ENCODE assay signal across 1 cellular context in the genomic region with DNA sequence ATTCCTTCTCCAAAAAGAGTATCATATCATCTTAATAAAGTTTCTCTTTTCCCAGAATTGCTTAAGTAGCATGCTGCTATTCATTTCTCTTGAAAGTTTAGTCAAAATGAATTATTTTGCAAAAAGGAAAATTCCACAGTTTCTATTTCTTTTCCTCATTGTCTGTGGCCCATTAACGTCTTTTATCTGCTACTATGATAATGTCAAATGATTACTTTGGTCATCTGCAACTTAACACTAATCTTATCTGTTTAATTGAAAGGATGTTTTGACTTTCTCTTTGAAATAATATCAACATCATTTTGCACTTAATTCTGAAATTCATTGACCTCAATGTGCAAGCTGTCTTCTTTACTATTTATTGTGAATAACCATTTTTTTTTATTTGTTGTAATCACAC.
TF ChIP-seq lines count a peak whose summit lies in the region.

No MANE protein-coding gene starts in this region.

TF ChIP-seq in GM23338, 12 proteins besides CTCF, POLR2A, EP300 and RAD21 (continued from another document):
- TF ChIP-seq, protein P1, sequence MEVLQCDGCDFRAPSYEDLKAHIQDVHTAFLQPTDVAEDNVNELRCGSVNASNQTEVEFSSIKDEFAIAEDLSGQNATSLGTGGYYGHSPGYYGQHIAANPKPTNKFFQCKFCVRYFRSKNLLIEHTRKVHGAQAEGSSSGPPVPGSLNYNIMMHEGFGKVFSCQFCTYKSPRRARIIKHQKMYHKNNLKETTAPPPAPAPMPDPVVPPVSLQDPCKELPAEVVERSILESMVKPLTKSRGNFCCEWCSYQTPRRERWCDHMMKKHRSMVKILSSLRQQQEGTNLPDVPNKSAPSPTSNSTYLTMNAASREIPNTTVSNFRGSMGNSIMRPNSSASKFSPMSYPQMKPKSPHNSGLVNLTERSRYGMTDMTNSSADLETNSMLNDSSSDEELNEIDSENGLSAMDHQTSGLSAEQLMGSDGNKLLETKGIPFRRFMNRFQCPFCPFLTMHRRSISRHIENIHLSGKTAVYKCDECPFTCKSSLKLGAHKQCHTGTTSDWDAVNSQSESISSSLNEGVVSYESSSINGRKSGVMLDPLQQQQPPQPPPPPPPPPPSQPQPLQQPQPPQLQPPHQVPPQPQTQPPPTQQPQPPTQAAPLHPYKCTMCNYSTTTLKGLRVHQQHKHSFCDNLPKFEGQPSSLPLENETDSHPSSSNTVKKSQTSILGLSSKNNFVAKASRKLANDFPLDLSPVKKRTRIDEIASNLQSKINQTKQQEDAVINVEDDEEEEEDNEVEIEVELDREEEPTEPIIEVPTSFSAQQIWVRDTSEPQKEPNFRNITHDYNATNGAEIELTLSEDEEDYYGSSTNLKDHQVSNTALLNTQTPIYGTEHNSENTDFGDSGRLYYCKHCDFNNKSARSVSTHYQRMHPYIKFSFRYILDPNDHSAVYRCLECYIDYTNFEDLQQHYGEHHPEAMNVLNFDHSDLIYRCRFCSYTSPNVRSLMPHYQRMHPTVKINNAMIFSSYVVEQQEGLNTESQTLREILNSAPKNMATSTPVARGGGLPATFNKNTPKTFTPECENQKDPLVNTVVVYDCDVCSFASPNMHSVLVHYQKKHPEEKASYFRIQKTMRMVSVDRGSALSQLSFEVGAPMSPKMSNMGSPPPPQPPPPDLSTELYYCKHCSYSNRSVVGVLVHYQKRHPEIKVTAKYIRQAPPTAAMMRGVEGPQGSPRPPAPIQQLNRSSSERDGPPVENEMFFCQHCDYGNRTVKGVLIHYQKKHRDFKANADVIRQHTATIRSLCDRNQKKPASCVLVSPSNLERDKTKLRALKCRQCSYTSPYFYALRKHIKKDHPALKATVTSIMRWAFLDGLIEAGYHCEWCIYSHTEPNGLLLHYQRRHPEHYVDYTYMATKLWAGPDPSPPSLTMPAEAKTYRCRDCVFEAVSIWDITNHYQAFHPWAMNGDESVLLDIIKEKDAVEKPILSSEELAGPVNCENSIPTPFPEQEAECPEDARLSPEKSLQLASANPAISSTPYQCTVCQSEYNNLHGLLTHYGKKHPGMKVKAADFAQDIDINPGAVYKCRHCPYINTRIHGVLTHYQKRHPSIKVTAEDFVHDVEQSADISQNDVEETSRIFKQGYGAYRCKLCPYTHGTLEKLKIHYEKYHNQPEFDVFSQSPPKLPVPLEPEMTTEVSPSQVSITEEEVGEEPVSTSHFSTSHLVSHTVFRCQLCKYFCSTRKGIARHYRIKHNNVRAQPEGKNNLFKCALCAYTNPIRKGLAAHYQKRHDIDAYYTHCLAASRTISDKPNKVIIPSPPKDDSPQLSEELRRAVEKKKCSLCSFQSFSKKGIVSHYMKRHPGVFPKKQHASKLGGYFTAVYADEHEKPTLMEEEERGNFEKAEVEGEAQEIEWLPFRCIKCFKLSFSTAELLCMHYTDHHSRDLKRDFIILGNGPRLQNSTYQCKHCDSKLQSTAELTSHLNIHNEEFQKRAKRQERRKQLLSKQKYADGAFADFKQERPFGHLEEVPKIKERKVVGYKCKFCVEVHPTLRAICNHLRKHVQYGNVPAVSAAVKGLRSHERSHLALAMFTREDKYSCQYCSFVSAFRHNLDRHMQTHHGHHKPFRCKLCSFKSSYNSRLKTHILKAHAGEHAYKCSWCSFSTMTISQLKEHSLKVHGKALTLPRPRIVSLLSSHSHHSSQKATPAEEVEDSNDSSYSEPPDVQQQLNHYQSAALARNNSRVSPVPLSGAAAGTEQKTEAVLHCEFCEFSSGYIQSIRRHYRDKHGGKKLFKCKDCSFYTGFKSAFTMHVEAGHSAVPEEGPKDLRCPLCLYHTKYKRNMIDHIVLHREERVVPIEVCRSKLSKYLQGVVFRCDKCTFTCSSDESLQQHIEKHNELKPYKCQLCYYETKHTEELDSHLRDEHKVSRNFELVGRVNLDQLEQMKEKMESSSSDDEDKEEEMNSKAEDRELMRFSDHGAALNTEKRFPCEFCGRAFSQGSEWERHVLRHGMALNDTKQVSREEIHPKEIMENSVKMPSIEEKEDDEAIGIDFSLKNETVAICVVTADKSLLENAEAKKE (CRISPR knock-in tag; IDR thresholded peaks at IDR 0.05): no peak
- TF ChIP-seq CREB1 (CRISPR knock-in tag; IDR thresholded peaks at IDR 0.05; ENCODE audit: low read depth) (no peak), EZH2 (IDR thresholded peaks at IDR 0.05; ENCODE audit: low read depth, unreplicated experiment) (no peak), ZNF331 (CRISPR knock-in tag; IDR thresholded peaks at IDR 0.05; ENCODE audit: low read depth) (no peak), JUNB (IDR thresholded peaks at IDR 0.05; ENCODE audit: unreplicated experiment) (no peak), POLR2AphosphoS5 (IDR thresholded peaks at IDR 0.05; ENCODE audit: low read depth) (no peak), NANOG (IDR thresholded peaks at IDR 0.05; ENCODE audit: borderline replicate concordance) (no peak)
- TF ChIP-seq, protein P2, sequence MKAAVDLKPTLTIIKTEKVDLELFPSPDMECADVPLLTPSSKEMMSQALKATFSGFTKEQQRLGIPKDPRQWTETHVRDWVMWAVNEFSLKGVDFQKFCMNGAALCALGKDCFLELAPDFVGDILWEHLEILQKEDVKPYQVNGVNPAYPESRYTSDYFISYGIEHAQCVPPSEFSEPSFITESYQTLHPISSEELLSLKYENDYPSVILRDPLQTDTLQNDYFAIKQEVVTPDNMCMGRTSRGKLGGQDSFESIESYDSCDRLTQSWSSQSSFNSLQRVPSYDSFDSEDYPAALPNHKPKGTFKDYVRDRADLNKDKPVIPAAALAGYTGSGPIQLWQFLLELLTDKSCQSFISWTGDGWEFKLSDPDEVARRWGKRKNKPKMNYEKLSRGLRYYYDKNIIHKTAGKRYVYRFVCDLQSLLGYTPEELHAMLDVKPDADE (IDR thresholded peaks at IDR 0.05): no peak
- TF ChIP-seq, protein P3, sequence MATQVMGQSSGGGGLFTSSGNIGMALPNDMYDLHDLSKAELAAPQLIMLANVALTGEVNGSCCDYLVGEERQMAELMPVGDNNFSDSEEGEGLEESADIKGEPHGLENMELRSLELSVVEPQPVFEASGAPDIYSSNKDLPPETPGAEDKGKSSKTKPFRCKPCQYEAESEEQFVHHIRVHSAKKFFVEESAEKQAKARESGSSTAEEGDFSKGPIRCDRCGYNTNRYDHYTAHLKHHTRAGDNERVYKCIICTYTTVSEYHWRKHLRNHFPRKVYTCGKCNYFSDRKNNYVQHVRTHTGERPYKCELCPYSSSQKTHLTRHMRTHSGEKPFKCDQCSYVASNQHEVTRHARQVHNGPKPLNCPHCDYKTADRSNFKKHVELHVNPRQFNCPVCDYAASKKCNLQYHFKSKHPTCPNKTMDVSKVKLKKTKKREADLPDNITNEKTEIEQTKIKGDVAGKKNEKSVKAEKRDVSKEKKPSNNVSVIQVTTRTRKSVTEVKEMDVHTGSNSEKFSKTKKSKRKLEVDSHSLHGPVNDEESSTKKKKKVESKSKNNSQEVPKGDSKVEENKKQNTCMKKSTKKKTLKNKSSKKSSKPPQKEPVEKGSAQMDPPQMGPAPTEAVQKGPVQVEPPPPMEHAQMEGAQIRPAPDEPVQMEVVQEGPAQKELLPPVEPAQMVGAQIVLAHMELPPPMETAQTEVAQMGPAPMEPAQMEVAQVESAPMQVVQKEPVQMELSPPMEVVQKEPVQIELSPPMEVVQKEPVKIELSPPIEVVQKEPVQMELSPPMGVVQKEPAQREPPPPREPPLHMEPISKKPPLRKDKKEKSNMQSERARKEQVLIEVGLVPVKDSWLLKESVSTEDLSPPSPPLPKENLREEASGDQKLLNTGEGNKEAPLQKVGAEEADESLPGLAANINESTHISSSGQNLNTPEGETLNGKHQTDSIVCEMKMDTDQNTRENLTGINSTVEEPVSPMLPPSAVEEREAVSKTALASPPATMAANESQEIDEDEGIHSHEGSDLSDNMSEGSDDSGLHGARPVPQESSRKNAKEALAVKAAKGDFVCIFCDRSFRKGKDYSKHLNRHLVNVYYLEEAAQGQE (IDR thresholded peaks at IDR 0.05; ENCODE audit: unreplicated experiment): no peak
